Comparison of ENCODE assay signal across 1 cellular context in genomic region chr12:130933269-130933995, GRCh38.
TF ChIP-seq lines count a peak whose summit lies in the region.

No MANE protein-coding gene starts in this region.

TF ChIP-seq in A549, 52 proteins besides CTCF, POLR2A, EP300 and RAD21 (continued from another document):
- TF ChIP-seq CBX8 (IDR thresholded peaks at IDR 0.05), result no peak
